13 cellular contexts compared by ENCODE assay signal in genomic region chr5:59525957-59526356, GRCh38.
DNase-seq lines count a peak whose midpoint lies in the region; ATAC-seq and TF ChIP-seq lines count a peak whose summit lies in the region.
"Had no signal": no experiment of that assay in that cellular context is flagged by ENCODE, and none has a peak within 500 bp of the region (broad histone marks: within the 10 kb centered on the region; RNA-seq: fewer than 3 reads in every experiment).

No MANE protein-coding gene starts in this region.

- H3K4me3 ChIP-seq in epithelial cell of proximal tubule (ENCODE audit: low read depth, low read length): no peak overlapping the region
- H3K4me3 ChIP-seq: body of pancreas had no signal

- no peaks in the 10 kb centered on the region for H3K9me3 Mint-ChIP-seq in endothelial cell (ENCODE audit: unreplicated experiment)
- H3K9me3 Mint-ChIP-seq in activated naive CD4-positive, alpha-beta T cell treated with anti-CD3 and anti-CD28 coated beads, Interleukin-2, amount 10 ng/mL, durations not matched to agents 7 days and 5 days: peaks cover 9% of the 10 kb centered on the region

- H3K36me3 Mint-ChIP-seq in endothelial cell (ENCODE audit: low read depth, unreplicated experiment): no peaks in the 10 kb centered on the region
- no peaks in the 10 kb centered on the region for H3K36me3 Mint-ChIP-seq in activated naive CD4-positive, alpha-beta T cell treated with anti-CD3 and anti-CD28 coated beads, Interleukin-2, amount 10 ng/mL, durations not matched to agents 7 days and 5 days

- ATAC-seq in GM19035 (IDR thresholded peaks at IDR 0.05; ENCODE audit: unreplicated experiment) (no peak), GM18520 (IDR thresholded peaks at IDR 0.05; ENCODE audit: unreplicated experiment) (no peak)
- ATAC-seq: body of pancreas had no signal

- no peak overlapping the region for H3K27ac Mint-ChIP-seq in endothelial cell (ENCODE audit: unreplicated experiment)
- H3K27ac Mint-ChIP-seq in activated naive CD4-positive, alpha-beta T cell treated with anti-CD3 and anti-CD28 coated beads, Interleukin-2, amount 10 ng/mL, durations not matched to agents 7 days and 5 days: no peak overlapping the region
- H3K27ac Mint-ChIP-seq: activated B cell treated with CpG ODN at 0.5 μM for 24 hours; CD4-positive, alpha-beta T cell had no signal

- H3K4me3 Mint-ChIP-seq in endothelial cell (ENCODE audit: unreplicated experiment): no peak overlapping the region
- no peak overlapping the region for H3K4me3 Mint-ChIP-seq in activated naive CD4-positive, alpha-beta T cell treated with anti-CD3 and anti-CD28 coated beads, Interleukin-2, amount 10 ng/mL, durations not matched to agents 7 days and 5 days
- H3K4me3 Mint-ChIP-seq: activated B cell treated with CpG ODN at 0.5 μM for 24 hours; CD4-positive, alpha-beta T cell had no signal

- CTCF ChIA-PET in activated naive CD4-positive, alpha-beta T cell treated with anti-CD3 and anti-CD28 coated beads, Interleukin-2, amount 10 ng/mL, durations not matched to agents 7 days and 5 days (lab: Charles Lee): no interaction called here

- H3K4me1 Mint-ChIP-seq in endothelial cell (ENCODE audit: unreplicated experiment): no peaks in the 10 kb centered on the region
- no peaks in the 10 kb centered on the region for H3K4me1 Mint-ChIP-seq in activated naive CD4-positive, alpha-beta T cell treated with anti-CD3 and anti-CD28 coated beads, Interleukin-2, amount 10 ng/mL, durations not matched to agents 7 days and 5 days
- H3K4me1 Mint-ChIP-seq: activated B cell treated with CpG ODN at 0.5 μM for 24 hours had no signal

- no peaks in the 10 kb centered on the region for H3K27me3 Mint-ChIP-seq in endothelial cell (ENCODE audit: unreplicated experiment)
- no peaks in the 10 kb centered on the region for H3K27me3 Mint-ChIP-seq in activated naive CD4-positive, alpha-beta T cell treated with anti-CD3 and anti-CD28 coated beads, Interleukin-2, amount 10 ng/mL, durations not matched to agents 7 days and 5 days
- H3K27me3 Mint-ChIP-seq: activated B cell treated with CpG ODN at 0.5 μM for 24 hours; CD4-positive, alpha-beta T cell had no signal

- DNase-seq in EH (ENCODE audit: low read depth) (peak; percentile 67), RPMI7951 (ENCODE audit: low read depth) (peak; percentile 28), epithelial cell of proximal tubule (ENCODE audit: low read depth) (peak; percentile 62), non-pigmented ciliary epithelial cell (ENCODE audit: low read depth) (peak; percentile 88), endothelial cell (ENCODE audit: low spot score) (no peak)
- no peak for DNase-seq in activated naive CD4-positive, alpha-beta T cell treated with anti-CD3 and anti-CD28 coated beads, Interleukin-2, amount 10 ng/mL, durations not matched to agents 7 days and 5 days
- DNase-seq: activated B cell treated with CpG ODN at 0.5 μM for 24 hours; body of pancreas; CD4-positive, alpha-beta T cell; Kasumi-1; NCI-H2081 had no signal

- TF ChIP-seq CTCF in epithelial cell of proximal tubule (conservative IDR thresholded peaks at IDR 0.05; ENCODE audit: low read depth, low read length) (peak; percentile 46), endothelial cell (IDR thresholded peaks at IDR 0.05; ENCODE audit: unreplicated experiment) (no peak)

Comparison
In these comparisons a context has a peak if more than half of its experiments do, and no peak if none do; other contexts are left out.
1. DNase-seq: peak in EH (single experiment), RPMI7951 (single experiment), epithelial cell of proximal tubule (single experiment) and non-pigmented ciliary epithelial cell (single experiment); none in endothelial cell (single experiment) and activated naive CD4-positive, alpha-beta T cell treated with anti-CD3 and anti-CD28 coated beads, Interleukin-2, amount 10 ng/mL, durations not matched to agents 7 days and 5 days (single experiment).